ENCODE assay signal across 24 cellular contexts in genomic region chr4:183469936-183470335, GRCh38. TPM values are rescaled to one million over a fixed set of nuclear protein-coding genes. Genes with fewer than 3 reads are reported as not detected.
A peak's percentile ranks its signal among the peaks of the same experiment; 100 is the strongest.
DNase-seq lines count a peak whose midpoint lies in the region; ATAC-seq, FAIRE-seq and TF ChIP-seq lines count a peak whose summit lies in the region.
"Had no signal": no experiment of that assay in that cellular context is flagged by ENCODE, and none has a peak within 500 bp of the region (broad histone marks: within the 10 kb centered on the region; RNA-seq: fewer than 3 reads in every experiment).

No MANE protein-coding gene starts in this region.

- no peaks in the 10 kb centered on the region for H3K9me3 ChIP-seq in HepG2 (ENCODE audit: low read length)
- H3K9me3 ChIP-seq: gastrocnemius medialis, ovary, right lobe of liver had no signal

- no peak for TF ChIP-seq EP300 in HepG2 (IDR thresholded peaks at IDR 0.05; ENCODE audit: low read depth in 2 of 2, low read length in 2 of 2)
- no peak for TF ChIP-seq EP300 in HepG2 (CRISPR knock-in tag; IDR thresholded peaks at IDR 0.05; ENCODE audit: borderline replicate concordance)

- H3K4me1 ChIP-seq in HepG2 (ENCODE audit: insufficient read depth, low read length), result peaks cover 25% of the 10 kb centered on the region

- no TSS peak for BruUV-seq in HepG2 (replicated peaks; lab: Mats Ljungman, UMichigan)

- H2AFZ ChIP-seq in HepG2 (ENCODE audit: low read length), result no peak overlapping the region

- POLR2A ChIA-PET in HepG2 (lab: Yijun Ruan, JAX), result interaction anchor here (1.4 kb wide), 1 partner anchor 26 kb away, joined by 3 read pairs; no protein-coding TSS in a partner anchor

- no peak overlapping the region for H3K9ac ChIP-seq in HepG2 (ENCODE audit: insufficient read depth, low read depth, low read length)

- peaks cover 14% of the 10 kb centered on the region for H3K36me3 Mint-ChIP-seq in dendritic cell treated with granulocyte-macrophage colony-stimulating factor and Interleukin-4, amounts not matched to agents 40 ng/mL and 50 ng/mL, for 4 days (ENCODE audit: low read depth)
- H3K36me3 Mint-ChIP-seq: activated naive CD8-positive, alpha-beta T cell treated with anti-CD3 and anti-CD28 coated beads for 36 hours; CD14-positive monocyte; natural killer cell had no signal

- no peaks in the 10 kb centered on the region for H4K20me1 ChIP-seq in HepG2 (ENCODE audit: insufficient read depth, low read length)

- H3K27me3 Mint-ChIP-seq in dendritic cell treated with granulocyte-macrophage colony-stimulating factor and Interleukin-4, amounts not matched to agents 40 ng/mL and 50 ng/mL, for 4 days, result no peaks in the 10 kb centered on the region
- H3K27me3 Mint-ChIP-seq: activated CD4-positive, alpha-beta T cell treated with anti-CD3 and anti-CD28 coated beads, Interleukin-2, amount 10 ng/mL, durations not matched to agents 7 days and 5 days; activated naive CD8-positive, alpha-beta T cell treated with anti-CD3 and anti-CD28 coated beads for 36 hours had no signal

- no peak for FAIRE-seq in HepG2 (lab: Jason Lieb, UNC)
- FAIRE-seq: endometrium had no signal

- H3K27ac ChIP-seq in HepG2 (ENCODE audit: extremely low read length, insufficient read depth, low read length), result no peak overlapping the region
- H3K27ac ChIP-seq: gastrocnemius medialis, ovary, right lobe of liver had no signal

- H3K4me1 Mint-ChIP-seq in dendritic cell treated with granulocyte-macrophage colony-stimulating factor and Interleukin-4, amounts not matched to agents 40 ng/mL and 50 ng/mL, for 4 days (ENCODE audit: low read depth), result peaks cover 37% of the 10 kb centered on the region
- H3K4me1 Mint-ChIP-seq: activated CD4-positive, alpha-beta T cell treated with anti-CD3 and anti-CD28 coated beads, Interleukin-2, amount 10 ng/mL, durations not matched to agents 7 days and 5 days had no signal

- ATAC-seq in left colon (peak; percentile 26), HepG2 (no peak)
- ATAC-seq: gastrocnemius medialis, natural killer cell, Right ventricle myocardium inferior, T-helper 17 cell had no signal

- CTCF ChIA-PET in HepG2 (lab: Yijun Ruan, JAX; ENCODE audit: low intra/inter-chr PET ratio, low total read pairs), result no interaction called here

- no peaks in the 10 kb centered on the region for H3K79me2 ChIP-seq in HepG2 (ENCODE audit: insufficient read depth, low read length)

- H3K36me3 ChIP-seq in HepG2 (replicated peaks in 1 of 2; ENCODE audit: control insufficient read depth in 1 of 2, insufficient read depth in 2 of 2, low read length in 2 of 2), result no peaks in the 10 kb centered on the region
- H3K36me3 ChIP-seq: gastrocnemius medialis, ovary, right lobe of liver had no signal

- no peak for TF ChIP-seq CTCF in LNCaP clone FGC (IDR thresholded peaks at IDR 0.05; ENCODE audit: control insufficient read depth, extremely low read depth, insufficient read depth)
- TF ChIP-seq CTCF in HepG2 (CRISPR knock-in tag; IDR thresholded peaks at IDR 0.05), result no peak

- WGBS in HepG2 (ENCODE audit: low lambda C conversion rate), result 43% methylated on average over 2 of the region's 2 CpGs

- H3K9me3 Mint-ChIP-seq in dendritic cell treated with granulocyte-macrophage colony-stimulating factor and Interleukin-4, amounts not matched to agents 40 ng/mL and 50 ng/mL, for 4 days, result peaks cover 26% of the 10 kb centered on the region
- H3K9me3 Mint-ChIP-seq: activated naive CD8-positive, alpha-beta T cell treated with anti-CD3 and anti-CD28 coated beads for 36 hours; activated T-helper 2 cell treated with anti-CD3 and anti-CD28 coated beads, Interferon-gamma antibody, Interleukin-2, Interleukin-4, amounts not matched to agents 10 μg/mL and 5 μg/mL and 100 μg/mL, durations not matched to agents 14 hours and 24 hours and 36 hours; natural killer cell had no signal

- H3K27me3 ChIP-seq in HepG2 (ENCODE audit: control insufficient read depth in 1 of 2, insufficient read depth in 2 of 2, low read length in 2 of 2), result no peaks in the 10 kb centered on the region
- H3K27me3 ChIP-seq: gastrocnemius medialis, ovary, right lobe of liver had no signal

- DNase-seq in COLO829 (ENCODE audit: low spot score) (peak; percentile 90), LNCaP clone FGC (ENCODE audit: low read depth) (peak; percentile 8), left colon (no peak), SIG-M5 (lab: John Stamatoyannopoulos, UW) (no peak), HepG2 (ENCODE audit: low spot score) (no peak), ecto neural progenitor cell (ENCODE audit: low spot score) (no peak), SHP77 (lab: John Stamatoyannopoulos, UW) (no peak)
- DNase-seq: activated CD4-positive, alpha-beta T cell treated with anti-CD3 and anti-CD28 coated beads, Interleukin-2, amount 10 ng/mL, durations not matched to agents 7 days and 5 days; activated CD8-positive, alpha-beta memory T cell treated with anti-CD3 and anti-CD28 coated beads, Interleukin-2, amount 50 U/mL, for 4 hours; activated naive CD8-positive, alpha-beta T cell treated with anti-CD3 and anti-CD28 coated beads for 36 hours; gastrocnemius medialis; GF-D8; Kasumi-1; natural killer cell; NCI-H1417 treated with DMSO at 0.1 percent for 48 hours; NCI-H524 treated with DMSO at 0.1 percent for 48 hours; ovary; right lobe of liver; T-helper 17 cell had no signal

- in situ Hi-C loops in HepG2 (cut with HindIII; ENCODE audit: extremely low pct_ligation_motif_present, low pct_unique_long_range_greater_than_20kb), result loop anchor here (5.0 kb wide), 1 partner anchor 132 kb away; no protein-coding TSS in a partner anchor

- TF ChIP-seq POLR2A in HepG2 (IDR thresholded peaks at IDR 0.05; ENCODE audit: insufficient read depth in 1 of 2, low read depth in 2 of 2, low read length in 2 of 2), result no peak

- no peak overlapping the region for H3K4me3 Mint-ChIP-seq in dendritic cell treated with granulocyte-macrophage colony-stimulating factor and Interleukin-4, amounts not matched to agents 40 ng/mL and 50 ng/mL, for 4 days
- H3K4me3 Mint-ChIP-seq: activated CD4-positive, alpha-beta T cell treated with anti-CD3 and anti-CD28 coated beads, Interleukin-2, amount 10 ng/mL, durations not matched to agents 7 days and 5 days; activated naive CD8-positive, alpha-beta T cell treated with anti-CD3 and anti-CD28 coated beads for 36 hours; CD14-positive monocyte; natural killer cell; T-helper 17 cell had no signal

- peak overlapping the region; percentile 85 for H3K27ac Mint-ChIP-seq in dendritic cell treated with granulocyte-macrophage colony-stimulating factor and Interleukin-4, amounts not matched to agents 40 ng/mL and 50 ng/mL, for 4 days
- H3K27ac Mint-ChIP-seq: activated CD4-positive, alpha-beta T cell treated with anti-CD3 and anti-CD28 coated beads, Interleukin-2, amount 10 ng/mL, durations not matched to agents 7 days and 5 days; activated naive CD8-positive, alpha-beta T cell treated with anti-CD3 and anti-CD28 coated beads for 36 hours; activated T-helper 2 cell treated with anti-CD3 and anti-CD28 coated beads, Interferon-gamma antibody, Interleukin-2, Interleukin-4, amounts not matched to agents 10 μg/mL and 5 μg/mL and 100 μg/mL, durations not matched to agents 14 hours and 24 hours and 36 hours; natural killer cell; T-helper 17 cell had no signal

- intact Hi-C loops in dendritic cell treated with granulocyte-macrophage colony-stimulating factor and Interleukin-4, amounts not matched to agents 40 ng/mL and 50 ng/mL, for 4 days (cut with micrococcal nuclease), result loop anchor here (2.0 to 10.0 kb wide), 2 partner anchors 25 to 185 kb away; partner anchors contain the start of genes CDKN2AIP, RWDD4 and TRAPPC11
- intact Hi-C loops in left colon (cut with DNase I, micrococcal nuclease) (loop anchor here in 1 of 2 donors (10.0 kb wide), 1 partner anchor 125 kb away; no protein-coding TSS in a partner anchor), HepG2 (cut with micrococcal nuclease; ENCODE audit: unreplicated experiment) (loop anchor here (5.0 kb wide), 2 partner anchors 327 to 692 kb away; no protein-coding TSS in a partner anchor)

- no peak overlapping the region for H3K4me2 ChIP-seq in HepG2 (ENCODE audit: low read depth, low read length)

- H3K4me3 ChIP-seq in LNCaP clone FGC (ENCODE audit: low read depth, low read length), result no peak overlapping the region
- H3K4me3 ChIP-seq in HepG2 (replicated peaks in 1 of 3; ENCODE audit: insufficient read depth in 1 of 3, low read depth in 2 of 3, low read length in 3 of 3), result no peak overlapping the region
- H3K4me3 ChIP-seq: gastrocnemius medialis, ovary, right lobe of liver had no signal

- TF ChIP-seq RAD21 in HepG2 (CRISPR knock-in tag; IDR thresholded peaks at IDR 0.05), result no peak

RNA-seq across cellular contexts. Expression of gene CDKN2AIP, which starts 25.5 kb away (rescaled TPM):
- total RNA-seq in left colon (10 to 100 TPM; 13.7 to 23.1 TPM), HepG2 (2016; rRNA removed; fragmentation: Illumina TruSeq; extraction: Trizol) (18.7 and 21.4 TPM in 2 replicates)
- total RNA-seq in HepG2 (2016; cell fraction: cytosol; rRNA removed; fragmentation: Illumina TruSeq; extraction: Trizol; ENCODE audit: low read depth), result 2.2 and 3.1 TPM in 2 replicates
- 18.5 and 22.0 TPM in 2 replicates for total RNA-seq in HepG2 (2016; cell fraction: insoluble cytoplasmic fraction; rRNA removed; fragmentation: Illumina TruSeq; extraction: Trizol)
- 7.9 and 8.4 TPM in 2 replicates for total RNA-seq in HepG2 (2016; cell fraction: membrane; rRNA removed; fragmentation: Illumina TruSeq; extraction: Trizol)
- total RNA-seq in HepG2 (2016; cell fraction: nucleus; rRNA removed; fragmentation: Illumina TruSeq; extraction: Trizol), result 24.3 and 25.6 TPM in 2 replicates
- 14.1 and 17.0 TPM in 2 replicates for polyA plus RNA-seq in HepG2 (2011; rRNA removed)
- polyA plus RNA-seq in HepG2 (2011; cell fraction: cytosol; rRNA removed), result 7.8 and 10.0 TPM in 2 replicates
- 10.9 and 11.0 TPM in 2 replicates for polyA plus RNA-seq in HepG2 (2011; cell fraction: nucleus; rRNA removed)
- polyA plus RNA-seq in HepG2 (2012), result 13.3 and 14.9 TPM in 2 replicates
- polyA plus RNA-seq in HepG2 (2016; cell fraction: cytosol; fragmentation: Illumina TruSeq; extraction: Trizol; ENCODE audit: low read depth), result 1.8 and 2.0 TPM in 2 replicates
- polyA plus RNA-seq in HepG2 (2016; cell fraction: insoluble cytoplasmic fraction; fragmentation: Illumina TruSeq; extraction: Trizol; ENCODE audit: low read depth), result 24.1 and 24.4 TPM in 2 replicates
- 5.4 TPM in 2 replicates for polyA plus RNA-seq in HepG2 (2016; cell fraction: membrane; fragmentation: Illumina TruSeq; extraction: Trizol; ENCODE audit: low read depth)
- polyA plus RNA-seq in HepG2 (2016; cell fraction: nucleus; fragmentation: Illumina TruSeq; extraction: Trizol; ENCODE audit: insufficient read depth, low read depth), result 21.6 and 21.7 TPM in 2 replicates
- polyA minus RNA-seq in HepG2 (2011; rRNA and poly(A)+ RNA removed; ENCODE audit: low replicate concordance), result 11.8 and 17.2 TPM in 2 replicates
- polyA minus RNA-seq in HepG2 (2011; cell fraction: cytosol; rRNA and poly(A)+ RNA removed), result 8.8 and 10.6 TPM in 2 replicates
- polyA minus RNA-seq in HepG2 (2011; cell fraction: nucleus; rRNA and poly(A)+ RNA removed), result 65.3 and 67.1 TPM in 2 replicates

RNA-seq across cellular contexts. Expression of gene ING2, which starts 34.9 kb away (rescaled TPM):
- total RNA-seq in left colon (10 to 100 TPM; 13.0 to 14.7 TPM), HepG2 (2016; rRNA removed; fragmentation: Illumina TruSeq; extraction: Trizol) (12.4 and 16.9 TPM in 2 replicates)
- 13.0 and 13.6 TPM in 2 replicates for total RNA-seq in HepG2 (2016; cell fraction: cytosol; rRNA removed; fragmentation: Illumina TruSeq; extraction: Trizol; ENCODE audit: low read depth)
- 12.0 and 13.9 TPM in 2 replicates for total RNA-seq in HepG2 (2016; cell fraction: insoluble cytoplasmic fraction; rRNA removed; fragmentation: Illumina TruSeq; extraction: Trizol)
- total RNA-seq in HepG2 (2016; cell fraction: membrane; rRNA removed; fragmentation: Illumina TruSeq; extraction: Trizol), result 21.5 and 22.6 TPM in 2 replicates
- total RNA-seq in HepG2 (2016; cell fraction: nucleus; rRNA removed; fragmentation: Illumina TruSeq; extraction: Trizol), result 6.1 and 6.7 TPM in 2 replicates
- 3.9 and 6.6 TPM in 2 replicates for polyA plus RNA-seq in HepG2 (2011; rRNA removed)
- 3.5 and 4.9 TPM in 2 replicates for polyA plus RNA-seq in HepG2 (2011; cell fraction: cytosol; rRNA removed)
- polyA plus RNA-seq in HepG2 (2011; cell fraction: nucleus; rRNA removed), result 1.4 and 2.4 TPM in 2 replicates
- 6.6 and 8.2 TPM in 2 replicates for polyA plus RNA-seq in HepG2 (2012)
- 19.9 and 22.4 TPM in 2 replicates for polyA plus RNA-seq in HepG2 (2016; cell fraction: cytosol; fragmentation: Illumina TruSeq; extraction: Trizol; ENCODE audit: low read depth)
- 24.0 and 24.6 TPM in 2 replicates for polyA plus RNA-seq in HepG2 (2016; cell fraction: insoluble cytoplasmic fraction; fragmentation: Illumina TruSeq; extraction: Trizol; ENCODE audit: low read depth)
- 24.5 and 27.0 TPM in 2 replicates for polyA plus RNA-seq in HepG2 (2016; cell fraction: membrane; fragmentation: Illumina TruSeq; extraction: Trizol; ENCODE audit: low read depth)
- polyA plus RNA-seq in HepG2 (2016; cell fraction: nucleus; fragmentation: Illumina TruSeq; extraction: Trizol; ENCODE audit: insufficient read depth, low read depth), result 11.3 and 12.8 TPM in 2 replicates
- polyA minus RNA-seq in HepG2 (2011; rRNA and poly(A)+ RNA removed; ENCODE audit: low replicate concordance), result 0.89 and 0.90 TPM in 2 replicates
- polyA minus RNA-seq in HepG2 (2011; cell fraction: cytosol; rRNA and poly(A)+ RNA removed), result 3.3 and 3.6 TPM in 2 replicates
- polyA minus RNA-seq in HepG2 (2011; cell fraction: nucleus; rRNA and poly(A)+ RNA removed), result 2.9 and 4.6 TPM in 2 replicates

Comparison
In these comparisons a context has a peak if more than half of its experiments do, and no peak if none do; other contexts are left out.
1. DNase-seq: peak in COLO829 (single experiment) and LNCaP clone FGC (single experiment); none in left colon (0 of 2), SIG-M5 (single experiment), HepG2 (single experiment), ecto neural progenitor cell (single experiment) and SHP77 (0 of 2).